19 cellular contexts compared by ENCODE assay signal in genomic region chr12:108675792-108676191, GRCh38. TPM values are rescaled to one million over a fixed set of nuclear protein-coding genes. Genes with fewer than 3 reads are reported as not detected.
DNase-seq lines count a peak whose midpoint lies in the region; ATAC-seq and TF ChIP-seq lines count a peak whose summit lies in the region.
"Had no signal": no experiment of that assay in that cellular context is flagged by ENCODE, and none has a peak within 500 bp of the region (broad histone marks: within the 10 kb centered on the region; RNA-seq: fewer than 3 reads in every experiment).

No MANE protein-coding gene starts in this region.

- H3K9me3 ChIP-seq in ascending aorta (no peaks in the 10 kb centered on the region), muscle layer of colon (ENCODE audit: low read length) (no peaks in the 10 kb centered on the region), stomach (no peaks in the 10 kb centered on the region)

- intact Hi-C loops in ascending aorta (cut with DNase I) (no loop called here), stomach (cut with DNase I; ENCODE audit: low total_unique reads) (no loop called here)

- no peaks in the 10 kb centered on the region for H3K27me3 ChIP-seq in GM23338 (ENCODE audit: insufficient read depth)
- H3K27me3 ChIP-seq in ascending aorta = no peaks in the 10 kb centered on the region
- no peaks in the 10 kb centered on the region for H3K27me3 ChIP-seq in muscle layer of colon (ENCODE audit: control insufficient read depth in 1 of 2, insufficient read depth in 2 of 2, low read length in 2 of 2)
- no peaks in the 10 kb centered on the region for H3K27me3 ChIP-seq in stomach

- H3K4me1 Mint-ChIP-seq in GM23338 = peaks cover 7% of the 10 kb centered on the region; the same call in 2 of the 3 replicates

- H3K4me3 Mint-ChIP-seq in GM23338 = no peak overlapping the region
- H3K4me3 Mint-ChIP-seq: CD4-positive, alpha-beta T cell had no signal

- no peaks in the 10 kb centered on the region for H3K9me2 ChIP-seq in GM23338 (ENCODE audit: insufficient read depth)

- H2AFZ ChIP-seq in GM23338 = no peak overlapping the region

- ATAC-seq in GM23338 (no peak), GM21786 (IDR thresholded peaks at IDR 0.05; ENCODE audit: unreplicated experiment) (no peak)
- ATAC-seq: PC-3 had no signal

- TF ChIP-seq CTCF in GM23338 (conservative IDR thresholded peaks at IDR 0.05; ENCODE audit: low read depth in 2 of 2) (no peak), ascending aorta (IDR thresholded peaks at IDR 0.05) (no peak), stomach (IDR thresholded peaks at IDR 0.05) (no peak)

- peaks cover 1% of the 10 kb centered on the region for H3K27me3 Mint-ChIP-seq in GM23338 (ENCODE audit: insufficient read depth, low read depth, poor library complexity)
- H3K27me3 Mint-ChIP-seq: CD4-positive, alpha-beta T cell had no signal

- H3K27ac ChIP-seq in GM23338 (ENCODE audit: low read depth) (no peak overlapping the region), ascending aorta (peak overlapping the region; percentile 0 to 53), muscle layer of colon (ENCODE audit: low read depth, low read length) (peak overlapping the region; percentile 39), stomach (peak overlapping the region in 3 of 5 donors; percentile 1 to 77 (median 52))
- H3K27ac ChIP-seq: RWPE1 had no signal

- no peak for TF ChIP-seq POLR2A in stomach (IDR thresholded peaks at IDR 0.05)

- H3K9me3 Mint-ChIP-seq in GM23338 = no peaks in the 10 kb centered on the region
- H3K9me3 Mint-ChIP-seq: CD4-positive, alpha-beta T cell had no signal

- H3K4me2 ChIP-seq in GM23338 = no peak overlapping the region

- H3K9ac ChIP-seq in muscle layer of colon (ENCODE audit: low read length) = no peak overlapping the region

- no peak for TF ChIP-seq EP300 in stomach (IDR thresholded peaks at IDR 0.05)

- H3K4me1 ChIP-seq in GM23338 (ENCODE audit: insufficient read depth) = 0 out of 2 replicates have a peak, but pooled peaks cover 6% of the 10 kb centered on the region
- H3K4me1 ChIP-seq in ascending aorta = peaks cover 0 to 11% of the 10 kb centered on the region in 2 donors
- peaks cover 48% of the 10 kb centered on the region for H3K4me1 ChIP-seq in muscle layer of colon (ENCODE audit: insufficient read depth, low read length)
- peaks cover 0 to 25% (median 13%) of the 10 kb centered on the region in 4 donors for H3K4me1 ChIP-seq in stomach

- peaks cover 3% of the 10 kb centered on the region; the same call in 1 of the 3 replicates for H3K36me3 Mint-ChIP-seq in GM23338 (ENCODE audit: low read depth)

- H3K79me2 ChIP-seq in GM23338 (replicated peaks; ENCODE audit: insufficient read depth) = peaks cover 22% of the 10 kb centered on the region

- DNase-seq in GM23338 (ENCODE audit: low spot score) (no peak), ascending aorta (ENCODE audit: low spot score in 2 of 2) (no peak), stomach (no peak), retina (no peak), hypothalamus (lab: John Stamatoyannopoulos, UW) (no peak)
- no peak for DNase-seq in activated CD8-positive, alpha-beta memory T cell treated with anti-CD3 and anti-CD28 coated beads for 24 hours
- DNase-seq: CD4-positive, alpha-beta T cell; GF-D8; H7; KG1; NCI-H1048; NCI-H146; NCI-H2081; NCI-H774; PC-3 had no signal

- no peaks in the 10 kb centered on the region for H4K20me1 ChIP-seq in GM23338 (replicated peaks; ENCODE audit: insufficient read depth)

- peak overlapping the region; percentile 18; the same call in 1 of the 2 replicates for H3K27ac Mint-ChIP-seq in GM23338
- H3K27ac Mint-ChIP-seq: CD4-positive, alpha-beta T cell had no signal

- 89 to 96% (median 93%) methylated on average over 4 of the region's 4 CpGs for WGBS in stomach, 5 donors

- H3K4me3 ChIP-seq in GM23338 (no peak overlapping the region), ascending aorta (no peak overlapping the region), muscle layer of colon (ENCODE audit: low read depth in 1 of 2, low read length in 2 of 2) (no peak overlapping the region), stomach (no peak overlapping the region)

- H3K36me3 ChIP-seq in GM23338 (ENCODE audit: insufficient read depth) = no peaks in the 10 kb centered on the region
- peaks cover 11 to 23% of the 10 kb centered on the region in 2 donors for H3K36me3 ChIP-seq in ascending aorta
- peaks cover 13% of the 10 kb centered on the region for H3K36me3 ChIP-seq in muscle layer of colon (ENCODE audit: insufficient read depth, low read length)
- H3K36me3 ChIP-seq in stomach = peaks cover 7 to 51% (median 16%) of the 10 kb centered on the region in 4 donors

- no peaks in the 10 kb centered on the region for H3F3A ChIP-seq in GM23338 (replicated peaks; ENCODE audit: low read depth)

TF ChIP-seq in GM23338, 12 proteins besides CTCF, POLR2A, EP300 and RAD21:
- TF ChIP-seq EZH2phosphoT487 (IDR thresholded peaks at IDR 0.05; ENCODE audit: unreplicated experiment) = no peak

RNA-seq across cellular contexts. Expression of gene SELPLG, which starts 42.1 kb away (rescaled TPM):
- 0.56 TPM in 1 of 2 replicates, not detected in the other for total RNA-seq in GM23338 (2014; rRNA removed; shearing (Covaris generic))
- polyA plus RNA-seq in GM23338 (2016; fragmentation: Nextera tagmentation; extraction: Ambion mirVana) (0.16 TPM in 1 of 2 replicates, not detected in the other), stomach (1 to 10 TPM; 1.7 to 4.1 (median 3.5) TPM)
- total RNA-seq in ascending aorta (2.6 TPM), stomach (1 to 10 TPM; 1.2 to 6.1 (median 2.4) TPM)
- total RNA-seq: NCI-H460 had no signal

RNA-seq across cellular contexts. Expression of gene CORO1C, which starts 55.5 kb away (rescaled TPM):
- total RNA-seq in GM23338 (2014; rRNA removed; shearing (Covaris generic)) = 78.2 and 89.5 TPM in 2 replicates
- polyA plus RNA-seq in GM23338 (2016; fragmentation: Nextera tagmentation; extraction: Ambion mirVana) (53.3 and 59.2 TPM in 2 replicates), stomach (10 to 100 TPM; 27.4 to 45.4 (median 44.1) TPM)
- total RNA-seq in ascending aorta (106 TPM), stomach (100 to 1,000 TPM; 143 to 392 (median 188) TPM)
